In the genomic region with DNA sequence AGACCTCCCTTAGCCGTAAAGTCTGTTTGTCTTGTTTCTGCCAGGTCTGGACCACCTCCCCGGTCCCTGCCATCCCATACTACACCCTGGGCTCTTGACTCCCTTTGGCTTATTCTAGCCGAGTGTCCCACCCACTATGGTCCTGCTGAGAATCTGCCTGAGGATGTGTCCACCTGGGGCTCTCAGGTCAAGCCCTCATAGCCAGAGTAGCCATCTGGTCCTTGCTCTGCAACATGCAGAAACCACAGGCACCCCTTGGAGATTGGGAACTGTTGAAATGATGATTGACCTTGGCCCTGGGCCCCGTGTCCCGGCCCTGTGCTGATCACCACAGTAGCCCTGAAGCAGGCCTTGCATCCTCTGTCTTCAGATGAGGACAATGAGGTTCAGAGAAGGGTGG, we compare ENCODE assay signal across 31 cellular contexts. TPM values are rescaled to one million over a fixed set of nuclear protein-coding genes. Genes with fewer than 3 reads are reported as not detected.
"Had no signal": no experiment of that assay in that cellular context is flagged by ENCODE, and none has a peak within 500 bp of the region (broad histone marks: within the 10 kb centered on the region; RNA-seq: fewer than 3 reads in every experiment).

No MANE protein-coding gene starts in this region.

- H3K9me3 ChIP-seq: esophagus squamous epithelium, mucosa of descending colon, neutrophil, pancreas, uterus had no signal

- H3K9me3 Mint-ChIP-seq: activated naive CD8-positive, alpha-beta T cell treated with anti-CD3 and anti-CD28 coated beads, Interleukin-2, amount 50 U/mL, for 24 hours; activated T-helper 17 cell treated with anti-CD3 and anti-CD28 coated beads, Interleukin-2, amount 50 U/mL, for 72 hours; dendritic cell treated with granulocyte-macrophage colony-stimulating factor and Interleukin-4, amounts not matched to agents 40 ng/mL and 50 ng/mL, for 4 days; natural killer cell treated with Interleukin-12 subunit alpha and Interleukin-12 subunit beta and Interleukin-15 and Interleukin-18, amount 100 ng/mL, for 72 hours; T-helper 2 cell treated with Interferon-gamma antibody and Interleukin-4, amounts not matched to agents 5 μg/mL and 100 μg/mL, for 36 hours had no signal

- DNase-seq: activated CD4-positive, alpha-beta T cell treated with anti-CD3 and anti-CD28 coated beads for 36 hours; activated CD4-positive, CD25-positive, alpha-beta regulatory T cell; activated gamma-delta T cell treated with Interleukin-2 at 50 U/mL for 16 hours; activated naive CD4-positive, alpha-beta T cell treated with anti-CD3 and anti-CD28 coated beads, Interleukin-2, amount 50 U/mL, for 16 hours; activated naive CD8-positive, alpha-beta T cell treated with anti-CD3 and anti-CD28 coated beads, Interleukin-2, amount 50 U/mL, for 24 hours; activated T-cell treated with anti-CD3 and anti-CD28 coated beads, Interleukin-2, amount 50 U/mL, for 4 hours; amygdala; caudate nucleus; effector CD4-positive, alpha-beta T cell; esophagus squamous epithelium; foreskin melanocyte; heart right ventricle; kidney glomerular epithelial cell; left ventricle myocardium inferior; mesendoderm; mucosa of descending colon; right cardiac atrium; stimulated activated CD4-positive, alpha-beta T cell treated with anti-CD3 and anti-CD28 coated beads, Interleukin-2, amount 100 ng/mL, for 48 hours; stimulated activated naive CD8-positive, alpha-beta T cell treated with anti-CD3 and anti-CD28 coated beads, Interleukin-15, Interleukin-2, amounts not matched to agents 100 U/mL and 50 U/mL, for 24 hours; T-cell; trophoblast cell; uterus had no signal

- H3K27ac Mint-ChIP-seq: activated CD4-positive, alpha-beta T cell treated with anti-CD3 and anti-CD28 coated beads for 36 hours; activated naive CD8-positive, alpha-beta T cell treated with anti-CD3 and anti-CD28 coated beads, Interleukin-2, amount 50 U/mL, for 24 hours; activated T-helper 17 cell treated with anti-CD3 and anti-CD28 coated beads, Interleukin-2, amount 50 U/mL, for 72 hours; dendritic cell treated with granulocyte-macrophage colony-stimulating factor and Interleukin-4, amounts not matched to agents 40 ng/mL and 50 ng/mL, for 4 days; natural killer cell treated with Interleukin-12 subunit alpha and Interleukin-12 subunit beta and Interleukin-15 and Interleukin-18, amount 100 ng/mL, for 72 hours; T-cell; T-helper 2 cell treated with Interferon-gamma antibody and Interleukin-4, amounts not matched to agents 5 μg/mL and 100 μg/mL, for 36 hours had no signal

- H3K4me1 Mint-ChIP-seq: activated CD4-positive, alpha-beta T cell treated with anti-CD3 and anti-CD28 coated beads for 36 hours; activated naive CD8-positive, alpha-beta T cell treated with anti-CD3 and anti-CD28 coated beads, Interleukin-2, amount 50 U/mL, for 24 hours; activated T-helper 17 cell treated with anti-CD3 and anti-CD28 coated beads, Interleukin-2, amount 50 U/mL, for 72 hours; T-cell had no signal

- H3K27ac ChIP-seq: epithelial cell of prostate, esophagus squamous epithelium, heart right ventricle, left ventricle myocardium inferior, neutrophil, pancreas, thoracic aorta, uterus had no signal

- H3K36me3 ChIP-seq: esophagus squamous epithelium, heart right ventricle, left ventricle myocardium inferior, neutrophil, pancreas, thoracic aorta, uterus had no signal

- H3K27me3 Mint-ChIP-seq: activated naive CD8-positive, alpha-beta T cell treated with anti-CD3 and anti-CD28 coated beads, Interleukin-2, amount 50 U/mL, for 24 hours had no signal

- H3K4me3 Mint-ChIP-seq: activated CD4-positive, alpha-beta T cell treated with anti-CD3 and anti-CD28 coated beads for 36 hours; activated naive CD8-positive, alpha-beta T cell treated with anti-CD3 and anti-CD28 coated beads, Interleukin-2, amount 50 U/mL, for 24 hours; activated T-cell treated with anti-CD3 and anti-CD28 coated beads, Interleukin-2, amount 50 U/mL, for 4 hours; activated T-helper 17 cell treated with anti-CD3 and anti-CD28 coated beads, Interleukin-2, amount 50 U/mL, for 72 hours; dendritic cell treated with granulocyte-macrophage colony-stimulating factor and Interleukin-4, amounts not matched to agents 40 ng/mL and 50 ng/mL, for 4 days; natural killer cell treated with Interleukin-12 subunit alpha and Interleukin-12 subunit beta and Interleukin-15 and Interleukin-18, amount 100 ng/mL, for 72 hours; T-cell; T-helper 2 cell treated with Interferon-gamma antibody and Interleukin-4, amounts not matched to agents 5 μg/mL and 100 μg/mL, for 36 hours had no signal

- H3K36me3 Mint-ChIP-seq: natural killer cell treated with Interleukin-12 subunit alpha and Interleukin-12 subunit beta and Interleukin-15 and Interleukin-18, amount 100 ng/mL, for 72 hours had no signal

- H3K4me3 ChIP-seq: esophagus squamous epithelium, heart right ventricle, left ventricle myocardium inferior, lung, mucosa of descending colon, pancreas, thoracic aorta, uterus had no signal

- H3K27me3 ChIP-seq: heart right ventricle, neutrophil, pancreas, uterus had no signal

- H3K4me1 ChIP-seq: esophagus squamous epithelium, heart right ventricle, left ventricle myocardium inferior, pancreas, uterus had no signal

RNA-seq across cellular contexts. Expression of a gene that starts 44.0 kb away (rescaled TPM):
- total RNA-seq: activated CD4-positive, alpha-beta T cell treated with anti-CD3 and anti-CD28 coated beads for 36 hours; activated T-helper 17 cell treated with anti-CD3 and anti-CD28 coated beads, Interleukin-2, amount 50 U/mL, for 72 hours; T-cell had no signal
